Comparison of ENCODE assay signal across 21 cellular contexts in the genomic region with DNA sequence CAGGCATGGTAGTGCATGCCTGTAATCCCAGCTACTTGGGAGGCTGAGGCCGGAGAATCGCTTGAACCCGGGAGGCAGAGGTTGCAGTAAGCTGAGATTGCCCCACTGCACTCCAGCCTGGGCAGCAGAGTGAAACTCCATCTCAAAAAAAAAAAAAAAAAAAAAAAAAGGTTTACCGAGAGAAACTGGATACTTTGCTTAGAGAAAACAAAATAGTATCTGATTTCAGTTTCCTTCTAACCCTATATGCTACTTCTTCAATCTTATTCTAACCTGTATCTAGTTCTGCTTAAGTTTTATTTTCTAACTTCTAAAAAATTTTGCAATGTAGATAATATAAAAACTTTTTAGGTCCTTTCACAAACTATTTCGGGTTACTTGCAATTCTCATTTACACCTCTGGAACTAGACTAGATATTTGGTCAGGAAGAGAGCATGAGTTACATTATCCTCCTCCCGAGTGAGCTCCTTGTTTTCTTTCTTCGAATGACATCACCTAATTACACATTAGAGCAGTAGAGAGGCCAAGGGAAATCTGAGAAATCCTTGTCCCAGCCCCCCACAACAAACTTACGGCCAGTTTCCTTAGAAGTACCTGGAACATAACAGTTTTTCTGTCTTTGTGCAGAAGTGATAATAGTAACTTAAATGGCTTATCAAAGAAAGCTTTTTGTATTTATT.
A peak's percentile ranks its signal among the peaks of the same experiment; 100 is the strongest.
DNase-seq lines count a peak whose midpoint lies in the region; ATAC-seq and TF ChIP-seq lines count a peak whose summit lies in the region.
"Had no signal": no experiment of that assay in that cellular context is flagged by ENCODE, and none has a peak within 500 bp of the region (broad histone marks: within the 10 kb centered on the region; RNA-seq: fewer than 3 reads in every experiment).

No MANE protein-coding gene starts in this region.

- H3K4me3 ChIP-seq in PC-3 (ENCODE audit: low read length): no peak overlapping the region
- H3K4me3 ChIP-seq in fibroblast of pulmonary artery (replicated peaks; ENCODE audit: low read depth, low read length): no peak overlapping the region
- H3K4me3 ChIP-seq in psoas muscle: no peak overlapping the region
- H3K4me3 ChIP-seq: BLaER1, dorsolateral prefrontal cortex, left ventricle myocardium inferior, prostate gland, SJSA1, upper lobe of left lung had no signal

- CTCF ChIA-PET in PC-3 (lab: Charles Lee): no interaction called here

- POLR2A ChIA-PET in PC-3 (lab: Charles Lee; ENCODE audit: unreplicated experiment): no interaction called here

- H3K9me3 ChIP-seq in PC-3 (ENCODE audit: low read length): no peaks in the 10 kb centered on the region
- no peaks in the 10 kb centered on the region for H3K9me3 ChIP-seq in psoas muscle
- H3K9me3 ChIP-seq: BLaER1, left ventricle myocardium inferior, prostate gland, SJSA1, upper lobe of left lung had no signal

- no peaks in the 10 kb centered on the region for H3K79me2 ChIP-seq in PC-3 (ENCODE audit: low read length)

- H3K27ac ChIP-seq in PC-3 (ENCODE audit: low read length) (no peak overlapping the region), psoas muscle (peak overlapping the region; percentile 38)
- H3K27ac ChIP-seq: BLaER1, dorsolateral prefrontal cortex, HL-60, prostate gland, SJSA1, upper lobe of left lung had no signal

- TF ChIP-seq CTCF in PC-3 (conservative IDR thresholded peaks at IDR 0.05; ENCODE audit: low read depth, low read length): no peak
- no peak for TF ChIP-seq CTCF in fibroblast of pulmonary artery (IDR thresholded peaks at IDR 0.05; ENCODE audit: low read length, missing control alignments)
- no peak for TF ChIP-seq CTCF in psoas muscle (IDR thresholded peaks at IDR 0.05)

- H3K9me2 ChIP-seq in PC-3 (replicated peaks; ENCODE audit: low read length): no peaks in the 10 kb centered on the region

- intact Hi-C loops in PC-3 (cut with micrococcal nuclease) (no loop called here), psoas muscle (cut with DNase I) (no loop called here)

- DNase-seq in DMS 273 (lab: John Stamatoyannopoulos, UW; ENCODE audit: unreplicated experiment): peak; percentile 7
- no peak for DNase-seq in DMS 273 treated with DMSO at 0.1 percent for 48 hours (lab: John Stamatoyannopoulos, UW)
- peak; percentile 47 for DNase-seq in PC-3
- DNase-seq in fibroblast of pulmonary artery (ENCODE audit: low read depth): peak; percentile 3
- no peak for DNase-seq in psoas muscle
- DNase-seq in central memory CD4-positive, alpha-beta T cell: no peak
- DNase-seq: 8988T; activated CD4-positive, alpha-beta T cell treated with anti-CD3 and anti-CD28 coated beads, Interleukin-2, amount 10 ng/mL, durations not matched to agents 24 days and 14 days; activated naive CD4-positive, alpha-beta T cell treated with anti-CD3 and anti-CD28 coated beads, Interleukin-2, amount 10 ng/mL, durations not matched to agents 7 days and 5 days; DND-41; dorsolateral prefrontal cortex; left ventricle myocardium inferior; naive thymus-derived CD4-positive, alpha-beta T cell; stimulated activated naive CD4-positive, alpha-beta T cell had no signal

- no peaks in the 10 kb centered on the region for H3F3A ChIP-seq in PC-3 (ENCODE audit: low read length, unreplicated experiment)

- no peaks in the 10 kb centered on the region for H3K36me3 ChIP-seq in PC-3 (ENCODE audit: low read depth, low read length)
- peaks cover 0 to 5% of the 10 kb centered on the region in 2 donors for H3K36me3 ChIP-seq in psoas muscle (ENCODE audit: insufficient read depth in 1 of 2, low read depth in 1 of 2)
- H3K36me3 ChIP-seq: BLaER1, prostate gland, SJSA1 had no signal

- no peak overlapping the region for H2AFZ ChIP-seq in PC-3 (ENCODE audit: low read length)

- H3K9ac ChIP-seq in PC-3 (ENCODE audit: low read length): no peak overlapping the region
- H3K9ac ChIP-seq: BLaER1 had no signal

- H3K4me2 ChIP-seq in PC-3 (ENCODE audit: low read length): peak overlapping the region; percentile 7; the same call in 1 of the 2 replicates
- H3K4me2 ChIP-seq: BLaER1 had no signal

- ATAC-seq in PC-3: peak; percentile 91
- peak in 2 of 4 donors; percentile 59 to 73 for ATAC-seq in psoas muscle
- no peak for ATAC-seq in HG02763 (IDR thresholded peaks at IDR 0.05; ENCODE audit: unreplicated experiment)
- no peak for ATAC-seq in HG03565 (IDR thresholded peaks at IDR 0.05; ENCODE audit: unreplicated experiment)
- ATAC-seq: naive thymus-derived CD4-positive, alpha-beta T cell had no signal

- no TSS peak for BruUV-seq in PC-3 (replicated peaks; lab: Mats Ljungman, UMichigan)

- no peaks in the 10 kb centered on the region for H4K20me1 ChIP-seq in PC-3 (ENCODE audit: low read length)
- H4K20me1 ChIP-seq: BLaER1 had no signal

- H3K4me1 ChIP-seq in PC-3 (ENCODE audit: insufficient read depth, low read length): 0 out of 2 replicates have a peak, but pooled peaks cover 10% of the 10 kb centered on the region
- no peaks in the 10 kb centered on the region for H3K4me1 ChIP-seq in psoas muscle
- H3K4me1 ChIP-seq: BLaER1, prostate gland, SJSA1, upper lobe of left lung had no signal

- H3K27me3 ChIP-seq in PC-3 (ENCODE audit: low read length) (no peaks in the 10 kb centered on the region), psoas muscle (ENCODE audit: insufficient read depth in 3 of 3, low read length in 2 of 3) (no peaks in the 10 kb centered on the region)
- H3K27me3 ChIP-seq: BLaER1, dorsolateral prefrontal cortex, SJSA1, upper lobe of left lung had no signal

- 43 to 57% (median 54%) methylated on average over 8 of the region's 8 CpGs for WGBS in psoas muscle, 3 donors

Comparison
In these comparisons a context has a peak if more than half of its experiments do, and no peak if none do; other contexts are left out.
1. DNase-seq: peak in DMS 273 (single experiment), PC-3 (single experiment) and fibroblast of pulmonary artery (single experiment); none in DMS 273 treated with DMSO at 0.1 percent for 48 hours (single experiment), psoas muscle (0 of 2) and central memory CD4-positive, alpha-beta T cell (single experiment).